ENCODE assay signal across 8 cellular contexts in genomic region chr15:31402511-31403056, GRCh38.
DNase-seq lines count a peak whose midpoint lies in the region; ATAC-seq, FAIRE-seq and TF ChIP-seq lines count a peak whose summit lies in the region.
"Had no signal": no experiment of that assay in that cellular context is flagged by ENCODE, and none has a peak within 500 bp of the region (broad histone marks: within the 10 kb centered on the region; RNA-seq: fewer than 3 reads in every experiment).

No MANE protein-coding gene starts in this region.

- H3K36me3 ChIP-seq in brain microvascular endothelial cell (replicated peaks) (no peaks in the 10 kb centered on the region), hepatocyte (replicated peaks; ENCODE audit: insufficient read depth, low read depth) (no peaks in the 10 kb centered on the region), thyroid gland (no peaks in the 10 kb centered on the region), mucosa of descending colon (ENCODE audit: low read depth) (no peaks in the 10 kb centered on the region)

- H3K4me3 ChIP-seq in brain microvascular endothelial cell (ENCODE audit: low read depth, low read length): no peak overlapping the region
- H3K4me3 ChIP-seq in hepatocyte: no peak overlapping the region
- H3K4me3 ChIP-seq in thyroid gland (replicated peaks in 1 of 3): no peak overlapping the region
- no peak overlapping the region for H3K4me3 ChIP-seq in mucosa of descending colon

- in situ Hi-C loops in brain microvascular endothelial cell (cut with HindIII; ENCODE audit: low pct_ligation_motif_present, low sequenced_read_pairs): no loop called here

- no peaks in the 10 kb centered on the region for H4K20me1 ChIP-seq in hepatocyte (ENCODE audit: insufficient read depth, poor library complexity, severe bottlenecking)

- H3K27me3 ChIP-seq in brain microvascular endothelial cell (replicated peaks): no peaks in the 10 kb centered on the region
- no peaks in the 10 kb centered on the region for H3K27me3 ChIP-seq in hepatocyte
- no peaks in the 10 kb centered on the region for H3K27me3 ChIP-seq in thyroid gland

- no peak overlapping the region for H2AFZ ChIP-seq in hepatocyte

- TF ChIP-seq POLR2A in thyroid gland (IDR thresholded peaks at IDR 0.05): no peak

- 55% methylated on average over 13 of the region's 13 CpGs for WGBS in hepatocyte (ENCODE audit: low lambda C conversion rate, missing lambda C conversion rate)
- WGBS in thyroid gland, 2 donors: 65 to 75% methylated on average over 6 to 8 of the region's 13 CpGs

- no peaks in the 10 kb centered on the region for H3K9me2 ChIP-seq in hepatocyte (replicated peaks; ENCODE audit: insufficient read depth)

- ATAC-seq in mucosa of descending colon: no peak

- H3K9me3 ChIP-seq in hepatocyte (ENCODE audit: low read depth): no peaks in the 10 kb centered on the region
- no peaks in the 10 kb centered on the region for H3K9me3 ChIP-seq in thyroid gland
- H3K9me3 ChIP-seq in mucosa of descending colon: no peaks in the 10 kb centered on the region

- DNase-seq in NCI-H1436 treated with DMSO at 0.1 percent for 48 hours (lab: John Stamatoyannopoulos, UW) (peak; percentile 46), brain microvascular endothelial cell (peak; percentile 81), hepatocyte (ENCODE audit: low spot score) (peak; percentile 35), thyroid gland (peak in 1 of 2 donors; percentile 32), mucosa of descending colon (no peak), HTR-8/SVneo (ENCODE audit: insufficient read length, low spot score) (no peak), HPDE6-E6E7 (ENCODE audit: extremely low spot score) (no peak)
- DNase-seq: central memory CD4-positive, alpha-beta T cell had no signal

- intact Hi-C loops in thyroid gland (cut with DNase I): no loop called here
- intact Hi-C loops in mucosa of descending colon (cut with DNase I, micrococcal nuclease): no loop called here

- no peak for FAIRE-seq in HTR-8/SVneo (lab: Jason Lieb, UNC)

- H3K27ac ChIP-seq in brain microvascular endothelial cell (peak overlapping the region; percentile 86), hepatocyte (peak overlapping the region; percentile 76), thyroid gland (peak overlapping the region; percentile 45 to 57 (median 56))

- H3K79me2 ChIP-seq in hepatocyte: no peaks in the 10 kb centered on the region

- TF ChIP-seq CTCF in brain microvascular endothelial cell (IDR thresholded peaks at IDR 0.05; ENCODE audit: low read depth, low read length, missing control alignments) (no peak), hepatocyte (IDR thresholded peaks at IDR 0.05; ENCODE audit: poor library complexity) (no peak), thyroid gland (IDR thresholded peaks at IDR 0.05) (no peak), mucosa of descending colon (IDR thresholded peaks at IDR 0.05) (no peak)

- H3K4me2 ChIP-seq in hepatocyte: peak overlapping the region; percentile 22

- H3K4me1 ChIP-seq in hepatocyte (ENCODE audit: insufficient read depth) (peaks cover 11% of the 10 kb centered on the region), thyroid gland (peaks cover 4 to 32% of the 10 kb centered on the region in 2 donors), mucosa of descending colon (ENCODE audit: low read depth) (peaks cover 13% of the 10 kb centered on the region)

Comparison
In these comparisons a context has a peak if more than half of its experiments do, and no peak if none do; other contexts are left out.
1. DNase-seq: peak in NCI-H1436 treated with DMSO at 0.1 percent for 48 hours (single experiment), brain microvascular endothelial cell (single experiment) and hepatocyte (single experiment); none in mucosa of descending colon (0 of 3), HTR-8/SVneo (single experiment) and HPDE6-E6E7 (single experiment).
2. Peak in every context shown above with its lines, with median percentiles within 50 percentile points of each other: H3K27ac ChIP-seq.